ENCODE assay signal across 1 cellular context in genomic region chr9:124839612-124840299, GRCh38.
TF ChIP-seq lines count a peak whose summit lies in the region.

No MANE protein-coding gene starts in this region.

TF ChIP-seq in IMR-90, 13 proteins besides CTCF, POLR2A, EP300 and RAD21 (continued from another document):
- peak; percentile 20; the same call in 1 of the 2 replicates for TF ChIP-seq SMC3 (IDR thresholded peaks at IDR 0.05; ENCODE audit: low read depth, low read length)
